Comparison of ENCODE assay signal across 13 cellular contexts in genomic region chr10:44046605-44047004, GRCh38.
DNase-seq lines count a peak whose midpoint lies in the region; ATAC-seq and TF ChIP-seq lines count a peak whose summit lies in the region.
"Had no signal": no experiment of that assay in that cellular context is flagged by ENCODE, and none has a peak within 500 bp of the region (broad histone marks: within the 10 kb centered on the region; RNA-seq: fewer than 3 reads in every experiment).

No MANE protein-coding gene starts in this region.

- H3K27me3 ChIP-seq in SK-N-SH (ENCODE audit: insufficient read depth): no peaks in the 10 kb centered on the region
- H3K27me3 ChIP-seq in muscle layer of colon (ENCODE audit: control insufficient read depth in 1 of 2, insufficient read depth in 2 of 2, low read length in 2 of 2): no peaks in the 10 kb centered on the region
- no peaks in the 10 kb centered on the region for H3K27me3 ChIP-seq in vagina
- no peaks in the 10 kb centered on the region for H3K27me3 ChIP-seq in CD8-positive, alpha-beta memory T cell (ENCODE audit: insufficient read depth, low read length, poor library complexity, severe bottlenecking)
- H3K27me3 ChIP-seq: colonic mucosa had no signal

- H3K27ac ChIP-seq in SK-N-SH (ENCODE audit: low read depth in 2 of 2, low read length in 1 of 2) (no peak overlapping the region), muscle layer of colon (ENCODE audit: low read depth, low read length) (peak overlapping the region; percentile 76), vagina (peak overlapping the region; percentile 37)
- H3K27ac ChIP-seq in CD8-positive, alpha-beta memory T cell (ENCODE audit: low read depth, low read length): no peak overlapping the region
- H3K27ac ChIP-seq: 22Rv1, colonic mucosa, SK-N-MC had no signal

- ATAC-seq in SK-N-SH treated with all-trans-retinoic acid at 6 μM for 48 hours (0 out of 3 replicates have a peak, but pooled peaks have one; percentile 22), esophagus mucosa (peak; percentile 74), HG03045 (IDR thresholded peaks at IDR 0.05; ENCODE audit: unreplicated experiment) (no peak)

- intact Hi-C loops in vagina (cut with DNase I): no loop called here

- no peak for TF ChIP-seq EP300 in SK-N-SH (IDR thresholded peaks at IDR 0.05; ENCODE audit: borderline replicate concordance in 1 of 2, low read depth in 1 of 2, low read length in 1 of 2)

- no peaks in the 10 kb centered on the region for H3K9me3 ChIP-seq in SK-N-SH
- no peaks in the 10 kb centered on the region for H3K9me3 ChIP-seq in muscle layer of colon (ENCODE audit: low read length)
- H3K9me3 ChIP-seq in vagina: no peaks in the 10 kb centered on the region
- H3K9me3 ChIP-seq in CD8-positive, alpha-beta memory T cell (ENCODE audit: low read length): no peaks in the 10 kb centered on the region
- H3K9me3 ChIP-seq: colonic mucosa had no signal

- CTCF ChIA-PET in SK-N-SH (lab: Yijun Ruan, JAX): interaction anchor here (1.0 to 5.8 kb wide), 5 partner anchors 9 to 357 kb away, joined by 3 to 41 read pairs (median 10); no protein-coding TSS in a partner anchor
- CTCF ChIA-PET in CD8-positive, alpha-beta memory T cell (lab: Charles Lee): no interaction called here

- no peak overlapping the region for H3K4me3 ChIP-seq in SK-N-SH (ENCODE audit: low read depth in 2 of 2, low read length in 1 of 2)
- H3K4me3 ChIP-seq in muscle layer of colon (ENCODE audit: low read depth in 1 of 2, low read length in 2 of 2): peak overlapping the region in 1 of 2 donors; percentile 8
- no peak overlapping the region for H3K4me3 ChIP-seq in vagina
- H3K4me3 ChIP-seq in CD8-positive, alpha-beta memory T cell (ENCODE audit: low read length): no peak overlapping the region
- H3K4me3 ChIP-seq: colonic mucosa, SK-N-MC had no signal

- peaks cover 0 to 2% (median 0%) of the 10 kb centered on the region in 3 donors for H3K4me1 Mint-ChIP-seq in CD8-positive, alpha-beta memory T cell

- H3K36me3 Mint-ChIP-seq in CD8-positive, alpha-beta memory T cell: no peaks in the 10 kb centered on the region

- H4K20me1 ChIP-seq in SK-N-SH (ENCODE audit: insufficient read depth): no peaks in the 10 kb centered on the region

- no peaks in the 10 kb centered on the region for H3K9me3 Mint-ChIP-seq in CD8-positive, alpha-beta memory T cell

- POLR2A ChIA-PET in SK-N-SH (lab: Yijun Ruan, JAX): no interaction called here
- POLR2A ChIA-PET in CD8-positive, alpha-beta memory T cell (lab: Charles Lee): no interaction called here

- H3K4me3 Mint-ChIP-seq in CD8-positive, alpha-beta memory T cell: no peak overlapping the region

- WGBS in SK-N-SH (ENCODE audit: low lambda C conversion rate): 57% methylated on average over 5 of the region's 5 CpGs

- H3K27me3 Mint-ChIP-seq in CD8-positive, alpha-beta memory T cell: peaks cover 7 to 22% of the 10 kb centered on the region in 2 donors

- H3F3A ChIP-seq in SK-N-SH (replicated peaks; ENCODE audit: insufficient read depth): peaks cover 3% of the 10 kb centered on the region

- TF ChIP-seq RAD21 in SK-N-SH (IDR thresholded peaks at IDR 0.05; ENCODE audit: low read length): no peak

- no peak for DNase-seq in SK-N-SH
- DNase-seq in vagina (ENCODE audit: extremely low spot score in 2 of 2): peak; percentile 79 to 89
- no peak for DNase-seq in CD8-positive, alpha-beta memory T cell
- DNase-seq in activated gamma-delta T cell treated with Interleukin-2 at 50 U/mL for 16 hours: no peak
- DNase-seq: activated CD4-positive, alpha-beta T cell treated with anti-CD3 and anti-CD28 coated beads, Interleukin-2, amount 50 U/mL, for 1 hour; colonic mucosa; DMS153 had no signal

- H3K9ac ChIP-seq in SK-N-SH (no peak overlapping the region), muscle layer of colon (ENCODE audit: low read length) (no peak overlapping the region)

- H3K9me2 ChIP-seq in SK-N-SH: no peaks in the 10 kb centered on the region

- H3K79me2 ChIP-seq in SK-N-SH (ENCODE audit: insufficient read depth): no peaks in the 10 kb centered on the region

- H3K4me1 ChIP-seq in SK-N-SH (ENCODE audit: control insufficient read depth in 1 of 2, insufficient read depth in 2 of 2, low read depth in 1 of 2, low read length in 1 of 2): peaks cover 0 to 31% of the 10 kb centered on the region in 2 experiments; a peak in 2 of 4 replicates
- peaks cover 41% of the 10 kb centered on the region for H3K4me1 ChIP-seq in muscle layer of colon (ENCODE audit: insufficient read depth, low read length)
- H3K4me1 ChIP-seq in vagina: peaks cover 43% of the 10 kb centered on the region
- H3K4me1 ChIP-seq in CD8-positive, alpha-beta memory T cell (ENCODE audit: insufficient read depth, low read length): no peaks in the 10 kb centered on the region
- H3K4me1 ChIP-seq: colonic mucosa had no signal

- no peak for TF ChIP-seq POLR2A in vagina (IDR thresholded peaks at IDR 0.05)

- no peaks in the 10 kb centered on the region for H3K36me3 ChIP-seq in SK-N-SH (replicated peaks in 1 of 2; ENCODE audit: control insufficient read depth in 1 of 2, insufficient read depth in 2 of 2, low read length in 1 of 2)
- H3K36me3 ChIP-seq in muscle layer of colon (ENCODE audit: insufficient read depth, low read length): no peaks in the 10 kb centered on the region
- H3K36me3 ChIP-seq in vagina: no peaks in the 10 kb centered on the region
- no peaks in the 10 kb centered on the region for H3K36me3 ChIP-seq in CD8-positive, alpha-beta memory T cell (ENCODE audit: insufficient read depth, low read length)
- H3K36me3 ChIP-seq: colonic mucosa had no signal

- H3K4me2 ChIP-seq in SK-N-SH: no peak overlapping the region

- H2AFZ ChIP-seq in SK-N-SH (ENCODE audit: low read depth): no peak overlapping the region

- no peak overlapping the region for H3K27ac Mint-ChIP-seq in CD8-positive, alpha-beta memory T cell

- TF ChIP-seq CTCF in SK-N-SH (IDR thresholded peaks at IDR 0.05): no peak
- peak in 1 of 3 experiments; percentile 9 for TF ChIP-seq CTCF in vagina (IDR thresholded peaks at IDR 0.05)

TF ChIP-seq in SK-N-SH treated with all-trans-retinoic acid at 6 μM for 48 hours, 23 proteins besides CTCF, POLR2A, EP300 and RAD21 (continues in another document):
- no peak for TF ChIP-seq RARB (CRISPR knock-in tag; IDR thresholded peaks at IDR 0.05)
- TF ChIP-seq CREB5 (CRISPR knock-in tag; IDR thresholded peaks at IDR 0.05; ENCODE audit: low read depth): no peak
- no peak for TF ChIP-seq SNAI2 (CRISPR knock-in tag; IDR thresholded peaks at IDR 0.05)
- no peak for TF ChIP-seq ARNTL (CRISPR knock-in tag; IDR thresholded peaks at IDR 0.05; ENCODE audit: borderline replicate concordance, low read depth)
- TF ChIP-seq ZFP3 (CRISPR knock-in tag; IDR thresholded peaks at IDR 0.05): no peak
- no peak for TF ChIP-seq ISL1 (CRISPR knock-in tag; IDR thresholded peaks at IDR 0.05)
- no peak for TF ChIP-seq ZFP30 (CRISPR knock-in tag; IDR thresholded peaks at IDR 0.05)
- no peak for TF ChIP-seq PPARA (CRISPR knock-in tag; IDR thresholded peaks at IDR 0.05; ENCODE audit: borderline replicate concordance)

TF ChIP-seq in SK-N-SH, 30 proteins besides CTCF, POLR2A, EP300 and RAD21 (continues in another document):
- no peak for TF ChIP-seq RXRA (IDR thresholded peaks at IDR 0.05; ENCODE audit: borderline replicate concordance, low read depth)
- no peak for TF ChIP-seq GABPA (IDR thresholded peaks at IDR 0.05; ENCODE audit: low read depth)
- TF ChIP-seq REST (IDR thresholded peaks at IDR 0.05; ENCODE audit: low read depth, low read length): no peak
- TF ChIP-seq TEAD4 (IDR thresholded peaks at IDR 0.05; ENCODE audit: borderline replicate concordance, insufficient read depth): no peak
- TF ChIP-seq MAX (IDR thresholded peaks at IDR 0.05; ENCODE audit: low read depth): no peak
- TF ChIP-seq PBX3 (IDR thresholded peaks at IDR 0.05): no peak
- TF ChIP-seq POLR2AphosphoS5 (IDR thresholded peaks at IDR 0.05; ENCODE audit: low read depth, low read length): no peak
- TF ChIP-seq RCOR1 (IDR thresholded peaks at IDR 0.05; ENCODE audit: low read length): no peak
- TF ChIP-seq JUND (IDR thresholded peaks at IDR 0.05): no peak
- no peak for TF ChIP-seq CHD2 (IDR thresholded peaks at IDR 0.05; ENCODE audit: low read length, partially characterized antibody)
- no peak for TF ChIP-seq TAF1 (IDR thresholded peaks at IDR 0.05; ENCODE audit: borderline replicate concordance, low read depth, low read length)

Comparison
In these comparisons a context has a peak if more than half of its experiments do, and no peak if none do; other contexts are left out.
1. DNase-seq: peak in vagina (2 of 2); none in SK-N-SH (single experiment), CD8-positive, alpha-beta memory T cell (0 of 5) and activated gamma-delta T cell treated with Interleukin-2 at 50 U/mL for 16 hours (single experiment).
2. H3K27ac ChIP-seq: peak in muscle layer of colon (single experiment) and vagina (single experiment); none in SK-N-SH (0 of 2) and CD8-positive, alpha-beta memory T cell (single experiment).